Comparison of ENCODE assay signal across 39 cellular contexts in genomic region chr6:144634371-144634770, GRCh38.
"Had no signal": no experiment of that assay in that cellular context is flagged by ENCODE, and none has a peak within 500 bp of the region (broad histone marks: within the 10 kb centered on the region; RNA-seq: fewer than 3 reads in every experiment).

No MANE protein-coding gene starts in this region.

- H3K27ac Mint-ChIP-seq: activated CD4-positive, alpha-beta memory T cell treated with anti-CD3 and anti-CD28 coated beads, Interleukin-2, amount 10 ng/mL, durations not matched to agents 7 days and 5 days; activated CD4-positive, alpha-beta T cell treated with anti-CD3 and anti-CD28 coated beads for 36 hours; activated CD4-positive, alpha-beta T cell treated with anti-CD3 and anti-CD28 coated beads, Interleukin-2, amount 10 ng/mL, durations not matched to agents 7 days and 5 days; activated CD8-positive, alpha-beta T cell treated with anti-CD3 and anti-CD28 coated beads, Interleukin-2, amount 10 ng/mL, durations not matched to agents 7 days and 5 days; activated naive CD4-positive, alpha-beta T cell treated with anti-CD3 and anti-CD28 coated beads for 36 hours; activated naive CD4-positive, alpha-beta T cell treated with anti-CD3 and anti-CD28 coated beads, Interleukin-2, amount 50 U/mL, for 72 hours; activated naive CD8-positive, alpha-beta T cell treated with anti-CD3 and anti-CD28 coated beads for 36 hours; activated T-cell treated with anti-CD3 and anti-CD28 coated beads, Interleukin-2, amount 50 U/mL, for 72 hours; activated T-helper 1 cell treated with anti-CD3 and anti-CD28 coated beads, Interleukin-12 subunit alpha, Interleukin-12 subunit beta, Interleukin-2, Interleukin-4 antibody, amounts not matched to agents 30 ng/mL and 10 ng/mL and 1 ng/mL, durations not matched to agents 14 hours and 24 hours and 36 hours; activated T-helper 17 cell treated with anti-CD3 and anti-CD28 coated beads, Interleukin-2, amount 50 U/mL, for 72 hours; T-helper 1 cell treated with Interleukin-12 subunit alpha and Interleukin-12 subunit beta and Interleukin-4 antibody, amounts not matched to agents 30 μg/mL and 1 μg/mL, for 36 hours; T-helper 2 cell treated with Interferon-gamma antibody and Interleukin-4, amounts not matched to agents 5 μg/mL and 100 μg/mL, for 36 hours had no signal

- H3K27ac ChIP-seq: adrenal gland, body of pancreas, brain microvascular endothelial cell, breast epithelium, VCaP had no signal

- H3K4me1 ChIP-seq: breast epithelium had no signal

- FAIRE-seq: astrocyte, TTC549 had no signal

- H3K4me3 Mint-ChIP-seq: activated CD4-positive, alpha-beta memory T cell treated with anti-CD3 and anti-CD28 coated beads, Interleukin-2, amount 10 ng/mL, durations not matched to agents 7 days and 5 days; activated CD4-positive, alpha-beta T cell treated with anti-CD3 and anti-CD28 coated beads for 36 hours; activated CD4-positive, alpha-beta T cell treated with anti-CD3 and anti-CD28 coated beads, Interleukin-2, amount 10 ng/mL, durations not matched to agents 7 days and 5 days; activated CD8-positive, alpha-beta T cell treated with anti-CD3 and anti-CD28 coated beads, Interleukin-2, amount 10 ng/mL, durations not matched to agents 7 days and 5 days; activated naive CD4-positive, alpha-beta T cell treated with anti-CD3 and anti-CD28 coated beads for 36 hours; activated naive CD8-positive, alpha-beta T cell treated with anti-CD3 and anti-CD28 coated beads for 36 hours; activated T-cell treated with anti-CD3 and anti-CD28 coated beads, Interleukin-2, amount 50 U/mL, for 4 hours; activated T-cell treated with anti-CD3 and anti-CD28 coated beads, Interleukin-2, amount 50 U/mL, for 72 hours; activated T-helper 1 cell treated with anti-CD3 and anti-CD28 coated beads, Interleukin-12 subunit alpha, Interleukin-12 subunit beta, Interleukin-2, Interleukin-4 antibody, amounts not matched to agents 30 ng/mL and 10 ng/mL and 1 ng/mL, durations not matched to agents 14 hours and 24 hours and 36 hours; activated T-helper 17 cell treated with anti-CD3 and anti-CD28 coated beads, Interleukin-2, amount 50 U/mL, for 72 hours; T-helper 1 cell treated with Interleukin-12 subunit alpha and Interleukin-12 subunit beta and Interleukin-4 antibody, amounts not matched to agents 30 μg/mL and 1 μg/mL, for 36 hours; T-helper 2 cell treated with Interferon-gamma antibody and Interleukin-4, amounts not matched to agents 5 μg/mL and 100 μg/mL, for 36 hours had no signal

- ATAC-seq: activated CD4-positive, alpha-beta T cell treated with anti-CD3 and anti-CD28 coated beads for 36 hours; activated CD4-positive, CD25-positive, alpha-beta regulatory T cell treated with anti-CD3 and anti-CD28 coated beads, Interleukin-2, amount 50 U/mL, for 24 hours; activated CD8-positive, alpha-beta T cell treated with anti-CD3 and anti-CD28 coated beads, Interleukin-2, amount 10 ng/mL, durations not matched to agents 7 days and 5 days; activated naive CD4-positive, alpha-beta T cell treated with anti-CD3 and anti-CD28 coated beads, Interleukin-2, amount 50 U/mL, for 72 hours; activated T-cell treated with anti-CD3 and anti-CD28 coated beads, Interleukin-2, amount 50 U/mL, for 4 hours; activated T-cell treated with anti-CD3 and anti-CD28 coated beads, Interleukin-2, amount 50 U/mL, for 72 hours; activated T-helper 17 cell treated with anti-CD3 and anti-CD28 coated beads, Interleukin-2, amount 50 U/mL, for 72 hours; body of pancreas had no signal

- H3K27me3 Mint-ChIP-seq: activated CD4-positive, alpha-beta memory T cell treated with anti-CD3 and anti-CD28 coated beads, Interleukin-2, amount 10 ng/mL, durations not matched to agents 7 days and 5 days; activated CD4-positive, alpha-beta T cell treated with anti-CD3 and anti-CD28 coated beads for 36 hours; activated CD4-positive, alpha-beta T cell treated with anti-CD3 and anti-CD28 coated beads, Interleukin-2, amount 10 ng/mL, durations not matched to agents 7 days and 5 days; activated naive CD8-positive, alpha-beta T cell treated with anti-CD3 and anti-CD28 coated beads for 36 hours; activated T-helper 17 cell treated with anti-CD3 and anti-CD28 coated beads, Interleukin-2, amount 50 U/mL, for 72 hours had no signal

- H3K4me3 ChIP-seq: adrenal gland, body of pancreas, breast epithelium had no signal

- H3K9me3 ChIP-seq: adrenal gland, body of pancreas, breast epithelium had no signal

- H3K36me3 ChIP-seq: adrenal gland, brain microvascular endothelial cell, breast epithelium had no signal

- H3K4me1 Mint-ChIP-seq: activated CD4-positive, alpha-beta memory T cell treated with anti-CD3 and anti-CD28 coated beads, Interleukin-2, amount 10 ng/mL, durations not matched to agents 7 days and 5 days; activated CD4-positive, alpha-beta T cell treated with anti-CD3 and anti-CD28 coated beads, Interleukin-2, amount 10 ng/mL, durations not matched to agents 7 days and 5 days; activated naive CD8-positive, alpha-beta T cell treated with anti-CD3 and anti-CD28 coated beads for 36 hours had no signal

- DNase-seq: activated CD4-positive, alpha-beta memory T cell treated with anti-CD3 and anti-CD28 coated beads, Interleukin-2, amount 10 ng/mL, durations not matched to agents 7 days and 5 days; activated CD4-positive, alpha-beta T cell treated with anti-CD3 and anti-CD28 coated beads for 1 hour; activated CD4-positive, alpha-beta T cell treated with anti-CD3 and anti-CD28 coated beads for 36 hours; activated CD4-positive, alpha-beta T cell treated with anti-CD3 and anti-CD28 coated beads for 48 hours; activated CD4-positive, alpha-beta T cell treated with anti-CD3 and anti-CD28 coated beads, Interleukin-2, amount 10 ng/mL, durations not matched to agents 7 days and 5 days; activated CD4-positive, alpha-beta T cell treated with anti-CD3 and anti-CD28 coated beads, Interleukin-2, amount 50 U/mL, for 48 hours; activated CD4-positive, CD25-positive, alpha-beta regulatory T cell; activated CD8-positive, alpha-beta memory T cell treated with anti-CD3 and anti-CD28 coated beads for 24 hours; activated CD8-positive, alpha-beta memory T cell treated with anti-CD3 and anti-CD28 coated beads, Interleukin-2, amount 50 U/mL, for 4 hours; activated CD8-positive, alpha-beta T cell treated with anti-CD3 and anti-CD28 coated beads, Interleukin-2, amount 10 ng/mL, durations not matched to agents 7 days and 5 days; activated effector memory CD4-positive, alpha-beta T cell treated with anti-CD3 and anti-CD28 coated beads, Interleukin-2, amount 50 U/mL, for 16 hours; activated gamma-delta T cell treated with Interleukin-2 at 50 U/mL for 16 hours; activated naive CD4-positive, alpha-beta T cell; activated naive CD4-positive, alpha-beta T cell treated with anti-CD3 and anti-CD28 coated beads for 36 hours; activated naive CD4-positive, alpha-beta T cell treated with anti-CD3 and anti-CD28 coated beads, Interleukin-2, amount 50 U/mL, for 16 hours; activated naive CD8-positive, alpha-beta T cell treated with anti-CD3 and anti-CD28 coated beads for 36 hours; activated T-cell treated with anti-CD3 and anti-CD28 coated beads for 4 hours; activated T-cell treated with anti-CD3 and anti-CD28 coated beads, Interleukin-2, amount 50 U/mL, for 1 hour; activated T-cell treated with anti-CD3 and anti-CD28 coated beads, Interleukin-2, amount 50 U/mL, for 4 hours; activated T-cell treated with anti-CD3 and anti-CD28 coated beads, Interleukin-2, amount 50 U/mL, for 72 hours; amniotic stem cell; aorta; body of pancreas; brain microvascular endothelial cell; central memory CD4-positive, alpha-beta T cell; T-helper 1 cell; T-helper 2 cell; T-helper 9 cell had no signal

- H3K27me3 ChIP-seq: adrenal gland, body of pancreas, brain microvascular endothelial cell, breast epithelium had no signal

- H3K9me3 Mint-ChIP-seq: activated CD4-positive, alpha-beta memory T cell treated with anti-CD3 and anti-CD28 coated beads, Interleukin-2, amount 10 ng/mL, durations not matched to agents 7 days and 5 days; activated CD4-positive, alpha-beta T cell treated with anti-CD3 and anti-CD28 coated beads, Interleukin-2, amount 10 ng/mL, durations not matched to agents 7 days and 5 days; activated naive CD4-positive, alpha-beta T cell treated with anti-CD3 and anti-CD28 coated beads for 36 hours; activated naive CD4-positive, alpha-beta T cell treated with anti-CD3 and anti-CD28 coated beads, Interleukin-2, amount 50 U/mL, for 72 hours; activated T-cell treated with anti-CD3 and anti-CD28 coated beads, Interleukin-2, amount 50 U/mL, for 72 hours; activated T-helper 1 cell treated with anti-CD3 and anti-CD28 coated beads, Interleukin-12 subunit alpha, Interleukin-12 subunit beta, Interleukin-2, Interleukin-4 antibody, amounts not matched to agents 30 ng/mL and 10 ng/mL and 1 ng/mL, durations not matched to agents 14 hours and 24 hours and 36 hours; T-helper 1 cell treated with Interleukin-12 subunit alpha and Interleukin-12 subunit beta and Interleukin-4 antibody, amounts not matched to agents 30 μg/mL and 1 μg/mL, for 36 hours; T-helper 2 cell treated with Interferon-gamma antibody and Interleukin-4, amounts not matched to agents 5 μg/mL and 100 μg/mL, for 36 hours had no signal
